ENCODE assay signal across 8 cellular contexts in the genomic region with DNA sequence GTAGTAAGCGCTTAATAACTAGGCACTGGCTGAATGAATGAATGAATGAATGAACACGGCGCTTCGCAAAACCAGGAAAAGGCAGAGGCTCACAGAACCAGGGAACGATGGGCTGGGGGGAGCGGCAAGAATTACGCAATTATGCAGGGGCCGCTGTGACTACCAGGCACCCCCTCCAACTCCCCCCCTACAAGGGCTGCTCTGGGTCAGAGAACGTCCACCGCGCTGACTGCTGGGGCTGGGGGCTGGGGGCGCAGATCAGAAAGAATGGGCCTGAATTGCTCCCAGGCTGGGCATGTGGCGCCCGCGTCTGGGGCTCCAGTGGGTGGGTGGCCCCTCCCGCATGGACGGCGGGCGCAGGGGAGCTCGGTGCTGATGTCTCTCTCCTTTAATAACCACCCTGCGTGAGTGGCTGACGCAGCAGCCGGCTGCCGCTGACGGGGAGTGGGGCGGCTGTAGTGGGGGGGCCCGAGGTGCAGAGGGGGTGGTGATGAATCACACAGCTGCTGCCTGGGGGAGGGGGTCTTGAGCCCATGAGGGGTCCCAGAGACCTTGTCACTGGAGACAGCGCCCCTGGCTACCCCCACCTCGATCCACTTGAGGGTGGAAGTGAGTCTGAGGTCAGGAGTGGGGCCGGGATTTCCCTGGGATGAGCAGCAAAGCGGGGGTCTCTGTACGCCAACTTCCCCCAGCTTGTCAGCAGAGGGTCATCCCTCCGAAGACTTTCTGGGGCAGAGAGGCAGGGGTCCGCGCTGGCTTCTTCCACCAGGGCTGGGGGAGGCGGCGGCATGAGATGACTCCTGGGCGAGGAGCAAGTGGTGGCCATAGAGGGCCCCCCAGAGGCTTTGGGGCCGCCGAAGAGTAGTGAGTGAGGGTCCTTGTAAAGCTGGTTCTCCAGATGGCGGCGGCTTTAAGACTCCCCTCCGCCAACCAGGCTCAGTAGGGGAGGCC. TPM values are rescaled to one million over a fixed set of nuclear protein-coding genes. Genes with fewer than 3 reads are reported as not detected.
DNase-seq lines count a peak whose midpoint lies in the region; ATAC-seq and TF ChIP-seq lines count a peak whose summit lies in the region.

No MANE protein-coding gene starts in this region.

- no peaks in the 10 kb centered on the region for H3K27me3 ChIP-seq in lower lobe of right lung (ENCODE audit: low read depth)

- peaks cover 24% of the 10 kb centered on the region for H3K36me3 ChIP-seq in lower lobe of right lung

- peak overlapping the region; percentile 39 for H3K4me3 Mint-ChIP-seq in activated naive CD4-positive, alpha-beta T cell treated with anti-CD3 and anti-CD28 coated beads for 36 hours

- H3K4me1 Mint-ChIP-seq in activated naive CD4-positive, alpha-beta T cell treated with anti-CD3 and anti-CD28 coated beads for 36 hours (ENCODE audit: low read depth): peaks cover 59% of the 10 kb centered on the region

- peaks cover 34% of the 10 kb centered on the region for H3K36me3 Mint-ChIP-seq in activated naive CD4-positive, alpha-beta T cell treated with anti-CD3 and anti-CD28 coated beads for 36 hours (ENCODE audit: low read depth)

- CTCF ChIA-PET in activated naive CD4-positive, alpha-beta T cell treated with anti-CD3 and anti-CD28 coated beads for 36 hours (lab: Charles Lee): interaction anchor here (0.6 to 11.1 kb wide), 6 partner anchors 15 to 910 kb away, joined by 3 to 233 read pairs (median 4); partner anchors contain the start of gene ATP5F1D

- H3K9me3 Mint-ChIP-seq in activated naive CD4-positive, alpha-beta T cell treated with anti-CD3 and anti-CD28 coated beads for 36 hours: no peaks in the 10 kb centered on the region

- TF ChIP-seq CTCF in astrocyte of the cerebellum (IDR thresholded peaks at IDR 0.05; ENCODE audit: low read depth, low read length, missing control alignments): no peak
- TF ChIP-seq CTCF in lower lobe of right lung (IDR thresholded peaks at IDR 0.05): no peak

- no peak for DNase-seq in activated naive CD4-positive, alpha-beta T cell treated with anti-CD3 and anti-CD28 coated beads for 36 hours
- no peak for DNase-seq in activated naive CD4-positive, alpha-beta T cell (lab: John Stamatoyannopoulos, UW)
- no peak for DNase-seq in astrocyte of the cerebellum (ENCODE audit: low read depth)
- DNase-seq in lower lobe of right lung: peak; percentile 58
- peak; percentile 50 for DNase-seq in ureter (ENCODE audit: low spot score)
- DNase-seq in KG1 (lab: John Stamatoyannopoulos, UW): no peak
- DNase-seq in AG20443 (ENCODE audit: low spot score): no peak

- no peak overlapping the region for H3K27ac ChIP-seq in lower lobe of right lung

- H3K4me1 ChIP-seq in lower lobe of right lung: peaks cover 76% of the 10 kb centered on the region

- no peaks in the 10 kb centered on the region for H3K27me3 Mint-ChIP-seq in activated naive CD4-positive, alpha-beta T cell treated with anti-CD3 and anti-CD28 coated beads for 36 hours (ENCODE audit: low read depth)

- H3K27ac Mint-ChIP-seq in activated naive CD4-positive, alpha-beta T cell treated with anti-CD3 and anti-CD28 coated beads for 36 hours: no peak overlapping the region

- peak overlapping the region; percentile 44 for H3K4me3 ChIP-seq in astrocyte of the cerebellum (ENCODE audit: low read depth, low read length)
- peak overlapping the region; percentile 68 for H3K4me3 ChIP-seq in lower lobe of right lung

- H3K9me3 ChIP-seq in lower lobe of right lung: no peaks in the 10 kb centered on the region

- in situ Hi-C loops in astrocyte of the cerebellum (cut with HindIII; ENCODE audit: low sequenced_read_pairs): no loop called here

- intact Hi-C loops in activated naive CD4-positive, alpha-beta T cell treated with anti-CD3 and anti-CD28 coated beads for 36 hours (cut with micrococcal nuclease): loop anchor here (5.0 kb wide), 1 partner anchor 605 kb away; the partner anchor contains the start of gene RNF126
- intact Hi-C loops in lower lobe of right lung (cut with DNase I): no loop called here

- ATAC-seq in lower lobe of right lung (no peak), HG03135 (IDR thresholded peaks at IDR 0.05; ENCODE audit: unreplicated experiment) (no peak)

RNA-seq across cellular contexts. Expression of gene CIRBP, which starts 1.4 kb away (rescaled TPM):
- 100 to 1,000 TPM; 167 to 183 TPM for total RNA-seq in activated naive CD4-positive, alpha-beta T cell treated with anti-CD3 and anti-CD28 coated beads for 36 hours
- total RNA-seq in lower lobe of right lung (352 TPM), ureter (524 TPM)

RNA-seq across cellular contexts. Expression of gene FAM174C, which starts 7.6 kb away (rescaled TPM):
- total RNA-seq in activated naive CD4-positive, alpha-beta T cell treated with anti-CD3 and anti-CD28 coated beads for 36 hours: 10 to 100 TPM; 62.8 to 65.3 TPM
- 43.5 TPM for total RNA-seq in lower lobe of right lung
- total RNA-seq in ureter: 47.5 TPM

RNA-seq across cellular contexts. Expression of gene EFNA2, which starts 18.0 kb away (rescaled TPM):
- not detected for total RNA-seq in activated naive CD4-positive, alpha-beta T cell treated with anti-CD3 and anti-CD28 coated beads for 36 hours
- total RNA-seq in lower lobe of right lung (not detected), ureter (0.70 TPM)

RNA-seq across cellular contexts. Expression of gene MIDN, which starts 19.3 kb away (rescaled TPM):
- total RNA-seq in activated naive CD4-positive, alpha-beta T cell treated with anti-CD3 and anti-CD28 coated beads for 36 hours: 10 to 100 TPM; 50.1 to 52.9 TPM
- total RNA-seq in lower lobe of right lung (76.3 TPM), ureter (121 TPM)

RNA-seq across cellular contexts. Expression of gene ATP5F1D, which starts 26.2 kb away (rescaled TPM):
- total RNA-seq in activated naive CD4-positive, alpha-beta T cell treated with anti-CD3 and anti-CD28 coated beads for 36 hours: 100 to 1,000 TPM; 153 TPM
- total RNA-seq in lower lobe of right lung (116 TPM), ureter (144 TPM)

Comparison
In these comparisons a context has a peak if more than half of its experiments do, and no peak if none do; other contexts are left out.
1. DNase-seq: peak in lower lobe of right lung (single experiment) and ureter (single experiment); none in activated naive CD4-positive, alpha-beta T cell treated with anti-CD3 and anti-CD28 coated beads for 36 hours (single experiment), activated naive CD4-positive, alpha-beta T cell (0 of 4), astrocyte of the cerebellum (single experiment), KG1 (single experiment) and AG20443 (single experiment).